Comparison of ENCODE assay signal across 2 cellular contexts in genomic region chr6:156867121-156867520, GRCh38.
TF ChIP-seq lines count a peak whose summit lies in the region.

No MANE protein-coding gene starts in this region.

TF ChIP-seq in GM23338, 12 proteins besides CTCF, POLR2A, EP300 and RAD21 (continued from another document):
- TF ChIP-seq REST (IDR thresholded peaks at IDR 0.05; ENCODE audit: unreplicated experiment): no peak
- no peak for TF ChIP-seq JUNB (IDR thresholded peaks at IDR 0.05; ENCODE audit: unreplicated experiment)
- TF ChIP-seq POLR2AphosphoS5 (IDR thresholded peaks at IDR 0.05; ENCODE audit: low read depth): no peak
- TF ChIP-seq ZNF331 (CRISPR knock-in tag; IDR thresholded peaks at IDR 0.05; ENCODE audit: low read depth): no peak
- no peak for TF ChIP-seq EZH2 (IDR thresholded peaks at IDR 0.05; ENCODE audit: low read depth, unreplicated experiment)
- no peak for TF ChIP-seq ZNF462 (CRISPR knock-in tag; IDR thresholded peaks at IDR 0.05)
- no peak for TF ChIP-seq NANOG (IDR thresholded peaks at IDR 0.05; ENCODE audit: borderline replicate concordance)
- no peak for TF ChIP-seq STAT1 (IDR thresholded peaks at IDR 0.05; ENCODE audit: unreplicated experiment)
- TF ChIP-seq EZH2phosphoT487 (IDR thresholded peaks at IDR 0.05; ENCODE audit: unreplicated experiment): no peak

TF ChIP-seq in GM12878, 131 proteins besides CTCF, POLR2A, EP300 and RAD21 (continued from another document):
- no peak for TF ChIP-seq ZBTB40 (IDR thresholded peaks at IDR 0.05; ENCODE audit: borderline replicate concordance)
- TF ChIP-seq CBX5 (IDR thresholded peaks at IDR 0.05; ENCODE audit: low read depth): no peak
- no peak for TF ChIP-seq MTA2 (IDR thresholded peaks at IDR 0.05; ENCODE audit: low read depth)
